In genomic region chr3:126475411-126476114, GRCh38 we compare ENCODE assay signal across 8 cellular contexts.
A peak's percentile ranks its signal among the peaks of the same experiment; 100 is the strongest.
DNase-seq lines count a peak whose midpoint lies in the region; ATAC-seq, FAIRE-seq and TF ChIP-seq lines count a peak whose summit lies in the region.

Gene ZXDC, minus strand, starts transcription at chr3:126475891. Its CDS starts 26 bp downstream, at chr3:126475865.

- peak; percentile 26 for TF ChIP-seq CTCF in astrocyte of the cerebellum (IDR thresholded peaks at IDR 0.05; ENCODE audit: low read depth, low read length, missing control alignments)

- ATAC-seq in HG02973 (IDR thresholded peaks at IDR 0.05; ENCODE audit: unreplicated experiment), result peak; percentile 68

- peak; percentile 94 for FAIRE-seq in GM18507 (lab: Jason Lieb, UNC)

- H3K4me3 ChIP-seq in astrocyte of the cerebellum (ENCODE audit: low read depth, low read length), result peak within 1 kb of the TSS; percentile 66

- DNase-seq in GM18507 (ENCODE audit: extremely low spot score, insufficient read length, low read depth) (peak; percentile 100), NCI-H2029 treated with DMSO at 0.1 percent for 48 hours (lab: John Stamatoyannopoulos, UW) (peak; percentile 36), T-helper 9 cell (peak; percentile 88), astrocyte of the cerebellum (ENCODE audit: low read depth) (peak; percentile 82), hepatic stellate cell (ENCODE audit: low spot score) (peak; percentile 100), retina (peak; percentile 83), OCI-M2 (lab: John Stamatoyannopoulos, UW; ENCODE audit: unreplicated experiment) (no peak)

- in situ Hi-C loops in astrocyte of the cerebellum (cut with HindIII; ENCODE audit: low sequenced_read_pairs), result no loop called here
